17 cellular contexts compared by ENCODE assay signal in the genomic region with DNA sequence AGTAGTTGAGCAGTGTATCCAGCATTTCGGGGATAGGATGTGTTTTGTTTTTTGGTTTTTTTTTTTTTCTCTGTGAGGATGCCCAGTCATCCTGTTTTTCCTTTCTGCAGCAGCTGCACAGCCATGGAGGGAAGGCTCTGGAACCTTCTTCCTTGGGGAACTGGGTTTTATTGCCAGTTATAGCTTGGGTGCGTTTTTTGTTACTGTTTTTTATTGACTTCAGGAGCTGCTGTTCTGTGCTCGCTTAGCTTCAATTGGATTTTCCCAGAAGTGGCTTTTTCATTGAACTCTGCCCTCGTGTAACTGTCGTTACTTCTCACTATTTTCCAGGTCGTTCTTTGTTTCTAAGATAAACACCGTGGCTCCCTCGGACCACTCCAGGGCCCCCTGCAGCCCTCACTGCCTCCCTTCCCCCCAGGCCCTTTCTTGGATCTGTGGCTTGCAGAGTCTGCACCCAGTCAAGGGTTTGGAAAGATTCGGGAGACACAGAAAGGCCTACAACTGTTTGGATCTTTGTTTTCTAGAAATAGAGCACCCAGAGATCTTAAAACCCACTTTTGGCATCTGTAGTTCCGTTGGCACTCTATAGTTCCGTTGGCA.
DNase-seq lines count a peak whose midpoint lies in the region; ATAC-seq, FAIRE-seq and TF ChIP-seq lines count a peak whose summit lies in the region.
"Had no signal": no experiment of that assay in that cellular context is flagged by ENCODE, and none has a peak within 500 bp of the region (broad histone marks: within the 10 kb centered on the region; RNA-seq: fewer than 3 reads in every experiment).

No MANE protein-coding gene starts in this region.

- ATAC-seq in GM23338 (peak; percentile 33), GM21381 (IDR thresholded peaks at IDR 0.05; ENCODE audit: unreplicated experiment) (no peak)
- ATAC-seq: gastroesophageal sphincter had no signal

- no peak overlapping the region for H3K4me3 Mint-ChIP-seq in GM23338
- peak overlapping the region in 3 of 5 experiments; percentile 30 to 70 (median 57) for H3K4me3 Mint-ChIP-seq in brain
- H3K4me3 Mint-ChIP-seq in neural crest cell = no peak overlapping the region
- H3K4me3 Mint-ChIP-seq: activated CD4-positive, alpha-beta T cell treated with anti-CD3 and anti-CD28 coated beads for 36 hours had no signal

- peaks cover 23% of the 10 kb centered on the region for H3K4me1 ChIP-seq in GM23338 (ENCODE audit: insufficient read depth)
- H3K4me1 ChIP-seq in Karpas-422 (ENCODE audit: low read length) = peaks cover 57% of the 10 kb centered on the region

- no peak for TF ChIP-seq CTCF in GM23338 (conservative IDR thresholded peaks at IDR 0.05; ENCODE audit: low read depth in 2 of 2)
- no peak for TF ChIP-seq CTCF in brain (conservative IDR thresholded peaks at IDR 0.05)
- no peak for TF ChIP-seq CTCF in neural crest cell (conservative IDR thresholded peaks at IDR 0.05)

- H3K9ac ChIP-seq in Karpas-422 (ENCODE audit: low read length) = no peak overlapping the region

- H3K4me3 ChIP-seq in GM23338 (no peak overlapping the region), Karpas-422 (ENCODE audit: low read length) (no peak overlapping the region)
- H3K4me3 ChIP-seq: gastroesophageal sphincter, lung, right atrium auricular region, suprapubic skin had no signal

- H3K9me2 ChIP-seq in GM23338 (ENCODE audit: insufficient read depth) (no peaks in the 10 kb centered on the region), Karpas-422 (replicated peaks; ENCODE audit: insufficient read depth, low read length) (no peaks in the 10 kb centered on the region)

- H3K4me2 ChIP-seq in GM23338 = peak overlapping the region; percentile 23; the same call in 1 of the 2 replicates
- peak overlapping the region; percentile 50 for H3K4me2 ChIP-seq in Karpas-422 (ENCODE audit: low read depth, low read length, poor library complexity, severe bottlenecking)

- no peak for TF ChIP-seq POLR2A in H54 (IDR thresholded peaks at IDR 0.05; ENCODE audit: low read depth, low read length)

- no peak overlapping the region for H2AFZ ChIP-seq in GM23338
- H2AFZ ChIP-seq in Karpas-422 (ENCODE audit: low read length) = no peak overlapping the region

- H3K36me3 Mint-ChIP-seq in GM23338 (ENCODE audit: low read depth) (no peaks in the 10 kb centered on the region; the same call in 2 of the 3 replicates), brain (no peaks in the 10 kb centered on the region), neural crest cell (ENCODE audit: low read depth) (peaks cover 6% of the 10 kb centered on the region)

- H3F3A ChIP-seq in GM23338 (replicated peaks; ENCODE audit: low read depth) = peaks cover 4% of the 10 kb centered on the region; the same call in 1 of the 2 replicates

- H3K27me3 Mint-ChIP-seq in GM23338 (ENCODE audit: insufficient read depth, low read depth, poor library complexity) (peaks cover 6% of the 10 kb centered on the region), brain (no peaks in the 10 kb centered on the region), neural crest cell (ENCODE audit: low read depth) (peaks cover 7% of the 10 kb centered on the region)
- H3K27me3 Mint-ChIP-seq: activated CD4-positive, alpha-beta T cell treated with anti-CD3 and anti-CD28 coated beads for 36 hours had no signal

- FAIRE-seq in H54 (lab: Jason Lieb, UNC) = no peak
- FAIRE-seq: colon had no signal

- H3K79me2 ChIP-seq in GM23338 (replicated peaks; ENCODE audit: insufficient read depth) = no peaks in the 10 kb centered on the region
- no peaks in the 10 kb centered on the region for H3K79me2 ChIP-seq in Karpas-422 (ENCODE audit: low read length)

- H4K20me1 ChIP-seq in GM23338 (replicated peaks; ENCODE audit: insufficient read depth) = no peaks in the 10 kb centered on the region
- no peaks in the 10 kb centered on the region for H4K20me1 ChIP-seq in Karpas-422 (ENCODE audit: insufficient read depth, low read depth, low read length)

- DNase-seq in GM23338 (ENCODE audit: low spot score) (no peak), Karpas-422 (no peak), neural crest cell (ENCODE audit: low read depth, low spot score) (no peak), H54 (ENCODE audit: insufficient read length, low spot score) (no peak), AG20443 (ENCODE audit: low spot score) (no peak)
- DNase-seq in NK-92 treated with Interleukin-12 subunit alpha and Interleukin-12 subunit beta, amount 100 ng/mL, for 24 hours (lab: John Stamatoyannopoulos, UW) = no peak
- DNase-seq: activated CD4-positive, alpha-beta T cell treated with anti-CD3 and anti-CD28 coated beads for 36 hours; SIG-M5 had no signal

- H3K27ac ChIP-seq in GM23338 (ENCODE audit: low read depth) (peak overlapping the region; percentile 43; the same call in 1 of the 2 replicates), Karpas-422 (ENCODE audit: low read length) (no peak overlapping the region)
- H3K27ac ChIP-seq: epithelial cell of prostate, right atrium auricular region, suprapubic skin had no signal

- H3K27ac Mint-ChIP-seq in GM23338 = peak overlapping the region; percentile 52; the same call in 1 of the 2 replicates
- peak overlapping the region; percentile 88 to 96 (median 92) for H3K27ac Mint-ChIP-seq in brain
- H3K27ac Mint-ChIP-seq in neural crest cell (ENCODE audit: unreplicated experiment) = peak overlapping the region; percentile 27

- no peaks in the 10 kb centered on the region for H3K9me3 ChIP-seq in Karpas-422 (ENCODE audit: low read length)
- H3K9me3 ChIP-seq: Caco-2, gastroesophageal sphincter, right atrium auricular region, suprapubic skin had no signal

- no peaks in the 10 kb centered on the region for H3K9me3 Mint-ChIP-seq in GM23338
- H3K9me3 Mint-ChIP-seq in brain = peaks cover 0 to 6% (median 0%) of the 10 kb centered on the region in 5 experiments
- H3K9me3 Mint-ChIP-seq in neural crest cell = no peaks in the 10 kb centered on the region

- H3K27me3 ChIP-seq in GM23338 (ENCODE audit: insufficient read depth) = no peaks in the 10 kb centered on the region
- H3K27me3 ChIP-seq in Karpas-422 (ENCODE audit: low read length) = no peaks in the 10 kb centered on the region
- H3K27me3 ChIP-seq: gastroesophageal sphincter, right atrium auricular region, suprapubic skin had no signal

- H3K36me3 ChIP-seq in GM23338 (ENCODE audit: insufficient read depth) (no peaks in the 10 kb centered on the region), Karpas-422 (ENCODE audit: insufficient read depth, low read length) (no peaks in the 10 kb centered on the region)
- H3K36me3 ChIP-seq: right atrium auricular region, suprapubic skin had no signal

- H3K4me1 Mint-ChIP-seq in GM23338 = peaks cover 71% of the 10 kb centered on the region
- H3K4me1 Mint-ChIP-seq in brain = peaks cover 95% of the 10 kb centered on the region
- peaks cover 82% of the 10 kb centered on the region for H3K4me1 Mint-ChIP-seq in neural crest cell

TF ChIP-seq in GM23338, 12 proteins besides CTCF, POLR2A, EP300 and RAD21 (continues in another document):
- TF ChIP-seq POLR2AphosphoS5 (IDR thresholded peaks at IDR 0.05; ENCODE audit: low read depth) (no peak), CREB1 (CRISPR knock-in tag; IDR thresholded peaks at IDR 0.05; ENCODE audit: low read depth) (no peak)

Comparison
In these comparisons a context has a peak if more than half of its experiments do, and no peak if none do; other contexts are left out.
1. H3K27ac Mint-ChIP-seq: peak in every context shown above with its lines; median percentile 92 in brain; 52 in GM23338; 27 in neural crest cell.
2. H3K4me3 Mint-ChIP-seq: peak in brain (3 of 5); none in GM23338 (single experiment) and neural crest cell (single experiment).